In genomic region chr1:150877220-150877516, GRCh38 we compare ENCODE assay signal across 8 cellular contexts. TPM values are rescaled to one million over a fixed set of nuclear protein-coding genes. Genes with fewer than 3 reads are reported as not detected.
DNase-seq lines count a peak whose midpoint lies in the region; ATAC-seq and TF ChIP-seq lines count a peak whose summit lies in the region.

No MANE protein-coding gene starts in this region.

- no peak for TF ChIP-seq CTCF in neutrophil (IDR thresholded peaks at IDR 0.05)
- no peak for TF ChIP-seq CTCF in GM13977 (IDR thresholded peaks at IDR 0.05; ENCODE audit: extremely low read depth, insufficient read depth, missing control alignments)

- H3K9me3 ChIP-seq in neutrophil = no peaks in the 10 kb centered on the region

- peaks cover 5% of the 10 kb centered on the region for H3K36me3 ChIP-seq in neutrophil

- no peaks in the 10 kb centered on the region for H3K27me3 Mint-ChIP-seq in dendritic cell treated with granulocyte-macrophage colony-stimulating factor and Interleukin-4, amounts not matched to agents 40 ng/mL and 50 ng/mL, for 4 days

- H3K4me3 Mint-ChIP-seq in dendritic cell treated with granulocyte-macrophage colony-stimulating factor and Interleukin-4, amounts not matched to agents 40 ng/mL and 50 ng/mL, for 4 days = peak overlapping the region; percentile 90

- peak overlapping the region; percentile 96 for H3K27ac Mint-ChIP-seq in dendritic cell treated with granulocyte-macrophage colony-stimulating factor and Interleukin-4, amounts not matched to agents 40 ng/mL and 50 ng/mL, for 4 days

- in situ Hi-C loops in Caki2 (cut with HindIII; ENCODE audit: low pct_unique_long_range_greater_than_20kb, low sequenced_read_pairs) (no loop called here), GM13977 (cut with MboI; ENCODE audit: low pct_unique_long_range_greater_than_20kb, low sequenced_read_pairs, unreplicated experiment) (no loop called here)

- H3K36me3 Mint-ChIP-seq in dendritic cell treated with granulocyte-macrophage colony-stimulating factor and Interleukin-4, amounts not matched to agents 40 ng/mL and 50 ng/mL, for 4 days (ENCODE audit: low read depth) = peaks cover 14% of the 10 kb centered on the region

- peak overlapping the region; percentile 86 to 96 for H3K4me3 ChIP-seq in neutrophil (ENCODE audit: low read depth in 1 of 2, low read length in 1 of 2)

- H3K4me1 ChIP-seq in neutrophil (ENCODE audit: control insufficient read depth in 1 of 2, insufficient read depth in 1 of 2, low read depth in 1 of 2, low read length in 1 of 2) = peaks cover 41 to 42% of the 10 kb centered on the region in 2 experiments

- H3K9me3 Mint-ChIP-seq in dendritic cell treated with granulocyte-macrophage colony-stimulating factor and Interleukin-4, amounts not matched to agents 40 ng/mL and 50 ng/mL, for 4 days = no peaks in the 10 kb centered on the region

- ATAC-seq in GM21825 (IDR thresholded peaks at IDR 0.05; ENCODE audit: unreplicated experiment) = no peak

- H3K27ac ChIP-seq in neutrophil = peak overlapping the region; percentile 92

- peaks cover 26% of the 10 kb centered on the region for H3K4me1 Mint-ChIP-seq in dendritic cell treated with granulocyte-macrophage colony-stimulating factor and Interleukin-4, amounts not matched to agents 40 ng/mL and 50 ng/mL, for 4 days (ENCODE audit: low read depth)

- H3K27me3 ChIP-seq in neutrophil = no peaks in the 10 kb centered on the region

- intact Hi-C loops in dendritic cell treated with granulocyte-macrophage colony-stimulating factor and Interleukin-4, amounts not matched to agents 40 ng/mL and 50 ng/mL, for 4 days (cut with micrococcal nuclease) = no loop called here

- DNase-seq in Caki2 (ENCODE audit: low read depth) = peak; percentile 22
- peak; percentile 62 for DNase-seq in NAMALWA (ENCODE audit: low spot score)
- no peak for DNase-seq in LoVo (ENCODE audit: low spot score)
- DNase-seq in effector CD4-positive, alpha-beta T cell = no peak
- DNase-seq in GM13977 (ENCODE audit: low spot score) = no peak

RNA-seq across cellular contexts. Expression of gene ARNT, which starts 0.8 kb away (rescaled TPM):
- 5.8 and 8.5 TPM in 2 replicates for total RNA-seq in Caki2 (2014; rRNA removed; shearing (Covaris generic); ENCODE audit: low replicate concordance)

RNA-seq across cellular contexts. Expression of gene CTXND2, which starts 9.8 kb away (rescaled TPM):
- total RNA-seq in Caki2 (2014; rRNA removed; shearing (Covaris generic); ENCODE audit: low replicate concordance) = not detected in 2 replicates

RNA-seq across cellular contexts. Expression of gene SETDB1, which starts 49.0 kb away (rescaled TPM):
- total RNA-seq in Caki2 (2014; rRNA removed; shearing (Covaris generic); ENCODE audit: low replicate concordance) = 29.2 and 31.7 TPM in 2 replicates

Comparison
In these comparisons a context has a peak if more than half of its experiments do, and no peak if none do; other contexts are left out.
1. DNase-seq: peak in Caki2 (single experiment) and NAMALWA (single experiment); none in LoVo (single experiment), effector CD4-positive, alpha-beta T cell (single experiment) and GM13977 (single experiment).